14 cellular contexts compared by ENCODE assay signal in the genomic region with DNA sequence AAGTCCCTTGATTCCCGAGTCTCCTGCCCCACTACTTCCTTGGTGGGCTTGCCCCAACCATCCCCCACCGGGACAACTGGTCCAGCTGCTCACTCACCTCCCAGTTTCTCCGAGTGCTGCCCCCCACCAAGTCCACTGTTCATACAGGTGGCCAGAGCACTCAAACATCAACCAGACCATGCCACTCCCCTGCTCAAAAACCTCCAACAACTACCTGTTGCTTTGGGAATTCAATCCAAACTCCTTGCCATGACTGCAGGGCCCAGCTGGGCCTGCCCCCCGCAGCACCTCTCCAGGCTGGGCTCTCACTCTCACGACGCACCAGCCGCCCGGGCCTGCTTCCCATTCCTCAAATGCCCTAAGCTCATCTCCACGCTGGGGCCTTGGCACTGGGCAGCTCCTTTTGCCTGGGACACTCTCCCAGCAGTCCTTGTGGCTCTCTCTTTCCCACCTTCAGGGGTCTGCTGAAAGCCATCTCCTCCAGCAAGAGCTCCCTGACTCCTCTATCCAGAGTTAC.
DNase-seq lines count a peak whose midpoint lies in the region; ATAC-seq and TF ChIP-seq lines count a peak whose summit lies in the region.
"Had no signal": no experiment of that assay in that cellular context is flagged by ENCODE, and none has a peak within 500 bp of the region (broad histone marks: within the 10 kb centered on the region; RNA-seq: fewer than 3 reads in every experiment).

No MANE protein-coding gene starts in this region.

- H3K27ac ChIP-seq in Karpas-422 (ENCODE audit: low read length) (peak overlapping the region; percentile 61), hepatocyte (no peak overlapping the region), smooth muscle cell (ENCODE audit: low read depth) (peak overlapping the region; percentile 97)
- H3K27ac ChIP-seq: adrenal gland, VCaP had no signal

- peak overlapping the region; percentile 70 for H3K27ac Mint-ChIP-seq in activated T-cell treated with anti-CD3 and anti-CD28 coated beads, Interleukin-2, amount 50 U/mL, for 24 hours

- TF ChIP-seq CTCF in hepatocyte (IDR thresholded peaks at IDR 0.05; ENCODE audit: poor library complexity) = no peak
- no peak for TF ChIP-seq CTCF in smooth muscle cell (IDR thresholded peaks at IDR 0.05; ENCODE audit: borderline replicate concordance, insufficient read depth, poor library complexity, severe bottlenecking)

- no peak for ATAC-seq in activated T-cell treated with anti-CD3 and anti-CD28 coated beads, Interleukin-2, amount 50 U/mL, for 4 hours
- ATAC-seq: K562, left ventricle myocardium superior had no signal

- WGBS in hepatocyte (ENCODE audit: low lambda C conversion rate, missing lambda C conversion rate) = 71% methylated on average over 9 of the region's 9 CpGs
- WGBS in smooth muscle cell (ENCODE audit: low lambda C conversion rate) = 59% methylated on average over 9 of the region's 9 CpGs

- no peaks in the 10 kb centered on the region for H3K9me2 ChIP-seq in Karpas-422 (replicated peaks; ENCODE audit: insufficient read depth, low read length)
- H3K9me2 ChIP-seq in hepatocyte (replicated peaks; ENCODE audit: insufficient read depth) = no peaks in the 10 kb centered on the region

- no peaks in the 10 kb centered on the region for H3K27me3 Mint-ChIP-seq in activated T-cell treated with anti-CD3 and anti-CD28 coated beads, Interleukin-2, amount 50 U/mL, for 24 hours
- H3K27me3 Mint-ChIP-seq in activated T-cell treated with anti-CD3 and anti-CD28 coated beads, Interleukin-2, amount 50 U/mL, for 4 hours (ENCODE audit: low read depth) = no peaks in the 10 kb centered on the region

- H3K4me1 ChIP-seq in Karpas-422 (ENCODE audit: low read length) = peaks cover 64% of the 10 kb centered on the region
- H3K4me1 ChIP-seq in hepatocyte (ENCODE audit: insufficient read depth) = peaks cover 10% of the 10 kb centered on the region
- peaks cover 18% of the 10 kb centered on the region for H3K4me1 ChIP-seq in smooth muscle cell (ENCODE audit: low read depth)

- no peaks in the 10 kb centered on the region for H4K20me1 ChIP-seq in Karpas-422 (ENCODE audit: insufficient read depth, low read depth, low read length)
- no peaks in the 10 kb centered on the region for H4K20me1 ChIP-seq in hepatocyte (ENCODE audit: insufficient read depth, poor library complexity, severe bottlenecking)
- H4K20me1 ChIP-seq in smooth muscle cell (ENCODE audit: low read depth) = no peaks in the 10 kb centered on the region

- DNase-seq in activated T-cell treated with anti-CD3 and anti-CD28 coated beads, Interleukin-2, amount 50 U/mL, for 24 hours = no peak
- no peak for DNase-seq in activated T-cell treated with anti-CD3 and anti-CD28 coated beads, Interleukin-2, amount 50 U/mL, for 4 hours
- DNase-seq in Karpas-422 = no peak
- DNase-seq in hepatocyte (ENCODE audit: low spot score) = no peak
- DNase-seq in smooth muscle cell (lab: John Stamatoyannopoulos, UW; ENCODE audit: unreplicated experiment) = no peak
- no peak for DNase-seq in amniotic stem cell (lab: John Stamatoyannopoulos, UW)
- DNase-seq in NAMALWA (ENCODE audit: low spot score) = no peak
- no peak for DNase-seq in NCI-H524 (lab: John Stamatoyannopoulos, UW)
- DNase-seq: foreskin melanocyte, left ventricle myocardium superior, NCI-H1092 had no signal

- H3K4me2 ChIP-seq in Karpas-422 (ENCODE audit: low read depth, low read length, poor library complexity, severe bottlenecking) = no peak overlapping the region
- peak overlapping the region; percentile 32 for H3K4me2 ChIP-seq in hepatocyte
- peak overlapping the region; percentile 51 for H3K4me2 ChIP-seq in smooth muscle cell

- H3K27me3 ChIP-seq in Karpas-422 (ENCODE audit: low read length) (no peaks in the 10 kb centered on the region), hepatocyte (no peaks in the 10 kb centered on the region), smooth muscle cell (ENCODE audit: low read depth) (no peaks in the 10 kb centered on the region)
- H3K27me3 ChIP-seq: adrenal gland had no signal

- H3K9ac ChIP-seq in Karpas-422 (ENCODE audit: low read length) = no peak overlapping the region
- H3K9ac ChIP-seq in smooth muscle cell (ENCODE audit: low read depth) = peak overlapping the region; percentile 53

- H3K4me1 Mint-ChIP-seq in activated T-cell treated with anti-CD3 and anti-CD28 coated beads, Interleukin-2, amount 50 U/mL, for 24 hours (ENCODE audit: low read depth) = peaks cover 58% of the 10 kb centered on the region
- H3K4me1 Mint-ChIP-seq in activated T-cell treated with anti-CD3 and anti-CD28 coated beads, Interleukin-2, amount 50 U/mL, for 4 hours (ENCODE audit: low read depth) = peaks cover 53% of the 10 kb centered on the region

- H3K36me3 Mint-ChIP-seq in activated T-cell treated with anti-CD3 and anti-CD28 coated beads, Interleukin-2, amount 50 U/mL, for 24 hours (ENCODE audit: low read depth) = peaks cover 92% of the 10 kb centered on the region
- peaks cover 42% of the 10 kb centered on the region for H3K36me3 Mint-ChIP-seq in activated T-cell treated with anti-CD3 and anti-CD28 coated beads, Interleukin-2, amount 50 U/mL, for 4 hours (ENCODE audit: insufficient read depth)

- no peak overlapping the region for H3K4me3 Mint-ChIP-seq in activated T-cell treated with anti-CD3 and anti-CD28 coated beads, Interleukin-2, amount 50 U/mL, for 24 hours
- H3K4me3 Mint-ChIP-seq in activated T-cell treated with anti-CD3 and anti-CD28 coated beads, Interleukin-2, amount 50 U/mL, for 4 hours = no peak overlapping the region

- H3K9me3 ChIP-seq in Karpas-422 (ENCODE audit: low read length) = no peaks in the 10 kb centered on the region
- H3K9me3 ChIP-seq in hepatocyte (ENCODE audit: low read depth) = no peaks in the 10 kb centered on the region
- no peaks in the 10 kb centered on the region for H3K9me3 ChIP-seq in smooth muscle cell (replicated peaks; ENCODE audit: low read depth)
- H3K9me3 ChIP-seq: adrenal gland had no signal

- no peaks in the 10 kb centered on the region for H3K9me3 Mint-ChIP-seq in activated T-cell treated with anti-CD3 and anti-CD28 coated beads, Interleukin-2, amount 50 U/mL, for 24 hours
- H3K9me3 Mint-ChIP-seq in activated T-cell treated with anti-CD3 and anti-CD28 coated beads, Interleukin-2, amount 50 U/mL, for 4 hours = no peaks in the 10 kb centered on the region

- H3K36me3 ChIP-seq in Karpas-422 (ENCODE audit: insufficient read depth, low read length) = peaks cover 42% of the 10 kb centered on the region
- no peaks in the 10 kb centered on the region for H3K36me3 ChIP-seq in hepatocyte (replicated peaks; ENCODE audit: insufficient read depth, low read depth)
- no peaks in the 10 kb centered on the region for H3K36me3 ChIP-seq in smooth muscle cell (ENCODE audit: low read depth)
- H3K36me3 ChIP-seq: adrenal gland had no signal

- H2AFZ ChIP-seq in Karpas-422 (ENCODE audit: low read length) (no peak overlapping the region), hepatocyte (no peak overlapping the region), smooth muscle cell (ENCODE audit: low read depth) (no peak overlapping the region)

- no peak overlapping the region for H3K4me3 ChIP-seq in Karpas-422 (ENCODE audit: low read length)
- no peak overlapping the region for H3K4me3 ChIP-seq in hepatocyte
- no peak overlapping the region for H3K4me3 ChIP-seq in smooth muscle cell
- H3K4me3 ChIP-seq: adrenal gland, K562 had no signal

- H3K79me2 ChIP-seq in Karpas-422 (ENCODE audit: low read length) (peaks cover 66% of the 10 kb centered on the region), hepatocyte (no peaks in the 10 kb centered on the region), smooth muscle cell (ENCODE audit: low read depth) (no peaks in the 10 kb centered on the region)

- H3F3A ChIP-seq in smooth muscle cell (ENCODE audit: low read depth) = peaks cover 33% of the 10 kb centered on the region
